In genomic region chr12:70645494-70646317, GRCh38 we compare ENCODE assay signal across 1 cellular context.
TF ChIP-seq lines count a peak whose summit lies in the region.

No MANE protein-coding gene starts in this region.

TF ChIP-seq in K562, 482 proteins besides CTCF, POLR2A, EP300 and RAD21 (continued from another document and continues in another):
- TF ChIP-seq, protein P1, sequence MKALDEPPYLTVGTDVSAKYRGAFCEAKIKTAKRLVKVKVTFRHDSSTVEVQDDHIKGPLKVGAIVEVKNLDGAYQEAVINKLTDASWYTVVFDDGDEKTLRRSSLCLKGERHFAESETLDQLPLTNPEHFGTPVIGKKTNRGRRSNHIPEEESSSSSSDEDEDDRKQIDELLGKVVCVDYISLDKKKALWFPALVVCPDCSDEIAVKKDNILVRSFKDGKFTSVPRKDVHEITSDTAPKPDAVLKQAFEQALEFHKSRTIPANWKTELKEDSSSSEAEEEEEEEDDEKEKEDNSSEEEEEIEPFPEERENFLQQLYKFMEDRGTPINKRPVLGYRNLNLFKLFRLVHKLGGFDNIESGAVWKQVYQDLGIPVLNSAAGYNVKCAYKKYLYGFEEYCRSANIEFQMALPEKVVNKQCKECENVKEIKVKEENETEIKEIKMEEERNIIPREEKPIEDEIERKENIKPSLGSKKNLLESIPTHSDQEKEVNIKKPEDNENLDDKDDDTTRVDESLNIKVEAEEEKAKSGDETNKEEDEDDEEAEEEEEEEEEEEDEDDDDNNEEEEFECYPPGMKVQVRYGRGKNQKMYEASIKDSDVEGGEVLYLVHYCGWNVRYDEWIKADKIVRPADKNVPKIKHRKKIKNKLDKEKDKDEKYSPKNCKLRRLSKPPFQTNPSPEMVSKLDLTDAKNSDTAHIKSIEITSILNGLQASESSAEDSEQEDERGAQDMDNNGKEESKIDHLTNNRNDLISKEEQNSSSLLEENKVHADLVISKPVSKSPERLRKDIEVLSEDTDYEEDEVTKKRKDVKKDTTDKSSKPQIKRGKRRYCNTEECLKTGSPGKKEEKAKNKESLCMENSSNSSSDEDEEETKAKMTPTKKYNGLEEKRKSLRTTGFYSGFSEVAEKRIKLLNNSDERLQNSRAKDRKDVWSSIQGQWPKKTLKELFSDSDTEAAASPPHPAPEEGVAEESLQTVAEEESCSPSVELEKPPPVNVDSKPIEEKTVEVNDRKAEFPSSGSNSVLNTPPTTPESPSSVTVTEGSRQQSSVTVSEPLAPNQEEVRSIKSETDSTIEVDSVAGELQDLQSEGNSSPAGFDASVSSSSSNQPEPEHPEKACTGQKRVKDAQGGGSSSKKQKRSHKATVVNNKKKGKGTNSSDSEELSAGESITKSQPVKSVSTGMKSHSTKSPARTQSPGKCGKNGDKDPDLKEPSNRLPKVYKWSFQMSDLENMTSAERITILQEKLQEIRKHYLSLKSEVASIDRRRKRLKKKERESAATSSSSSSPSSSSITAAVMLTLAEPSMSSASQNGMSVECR (CRISPR knock-in tag; IDR thresholded peaks at IDR 0.05) = no peak
- TF ChIP-seq RAD51 (IDR thresholded peaks at IDR 0.05; ENCODE audit: borderline replicate concordance, low read depth) (no peak), JUN (IDR thresholded peaks at IDR 0.05; ENCODE audit: borderline replicate concordance, low read depth, low read length) (peak; percentile 87), JUN (CRISPR knock-in tag; IDR thresholded peaks at IDR 0.05; ENCODE audit: borderline replicate concordance) (no peak), FOXP1 (CRISPR knock-in tag; IDR thresholded peaks at IDR 0.05) (no peak), HDAC1 (IDR thresholded peaks at IDR 0.05) (0 out of 4 replicates have a peak, but pooled peaks of 1 of the 2 experiments have one; percentile 1), ZNF146 (CRISPR knock-in tag; IDR thresholded peaks at IDR 0.05; ENCODE audit: unreplicated experiment) (no peak), LCOR (CRISPR knock-in tag; IDR thresholded peaks at IDR 0.05) (no peak), ZEB2 (IDR thresholded peaks at IDR 0.05) (peak; percentile 45; the same call in 1 of the 2 replicates), ZNF589 (CRISPR knock-in tag; IDR thresholded peaks at IDR 0.05; ENCODE audit: low read depth) (peak; percentile 62; the same call in 1 of the 2 replicates), RERE (CRISPR knock-in tag; IDR thresholded peaks at IDR 0.05; ENCODE audit: borderline replicate concordance) (no peak), RBM34 (IDR thresholded peaks at IDR 0.05; ENCODE audit: borderline replicate concordance, insufficient read depth, low read length) (no peak), HOXB6 (CRISPR knock-in tag; IDR thresholded peaks at IDR 0.05; ENCODE audit: borderline replicate concordance) (no peak), ETV5 (CRISPR knock-in tag; IDR thresholded peaks at IDR 0.05; ENCODE audit: low read depth) (peak; percentile 87), ESRRB (CRISPR knock-in tag; IDR thresholded peaks at IDR 0.05; ENCODE audit: borderline replicate concordance) (no peak), NR2C2 (CRISPR knock-in tag; IDR thresholded peaks at IDR 0.05) (no peak), NR2C2 (tag; IDR thresholded peaks at IDR 0.05) (peak; percentile 82), STAG1 (CRISPR knock-in tag; IDR thresholded peaks at IDR 0.05; ENCODE audit: borderline replicate concordance) (no peak), ZNF77 (CRISPR knock-in tag; IDR thresholded peaks at IDR 0.05) (no peak), HDAC6 (IDR thresholded peaks at IDR 0.05; ENCODE audit: low read depth, low read length) (no peak), MCM3 (IDR thresholded peaks at IDR 0.05) (no peak), ZBED1 (IDR thresholded peaks at IDR 0.05) (no peak), ZNF76 (CRISPR knock-in tag; IDR thresholded peaks at IDR 0.05; ENCODE audit: borderline replicate concordance) (0 out of 2 replicates have a peak, but pooled peaks have one; percentile 18), JUND (IDR thresholded peaks at IDR 0.05; ENCODE audit: borderline replicate concordance, low read depth, low read length) (peak; percentile 98), JUND (tag; IDR thresholded peaks at IDR 0.05; ENCODE audit: borderline replicate concordance, low read depth, low read length) (peak; percentile 97), KDM5B (IDR thresholded peaks at IDR 0.05; ENCODE audit: insufficient replicate concordance, low read depth, low read length) (no peak), ZNF41 (CRISPR knock-in tag; conservative IDR thresholded peaks at IDR 0.05) (0 out of 2 replicates have a peak, but pooled peaks have one; percentile 23), GTF3C2 (IDR thresholded peaks at IDR 0.05; ENCODE audit: borderline replicate concordance, extremely low read depth, insufficient read length) (no peak), NCOA4 (IDR thresholded peaks at IDR 0.05; ENCODE audit: partially characterized antibody) (no peak), XRCC5 (IDR thresholded peaks at IDR 0.05; ENCODE audit: low read depth, low read length) (no peak), FOSL1 (tag; conservative IDR thresholded peaks at IDR 0.05) (peak; percentile 97), ZBTB17 (CRISPR knock-in tag; IDR thresholded peaks at IDR 0.05) (no peak), HDAC8 (tag; IDR thresholded peaks at IDR 0.05) (no peak), ATF6 (CRISPR knock-in tag; IDR thresholded peaks at IDR 0.05) (no peak), GABPA (tag; conservative IDR thresholded peaks at IDR 0.05; ENCODE audit: low read depth) (peak; percentile 82), RBBP5 (IDR thresholded peaks at IDR 0.05; ENCODE audit: borderline replicate concordance, insufficient read depth, low read length, poor library complexity, severe bottlenecking) (peak; percentile 48), ZNF280A (IDR thresholded peaks at IDR 0.05; ENCODE audit: low read depth, partially characterized antibody) (no peak), HNRNPK (IDR thresholded peaks at IDR 0.05; ENCODE audit: low read depth, low read length, poor library complexity, severe bottlenecking) (no peak), HSF4 (CRISPR knock-in tag; IDR thresholded peaks at IDR 0.05; ENCODE audit: borderline replicate concordance) (no peak), PHF20 (IDR thresholded peaks at IDR 0.05; ENCODE audit: partially characterized antibody) (no peak), HNRNPH1 (optimal IDR thresholded peaks at IDR 0.05; ENCODE audit: low read depth, low read length) (no peak), ZNF561 (CRISPR knock-in tag; conservative IDR thresholded peaks at IDR 0.05) (no peak), BRF1 (IDR thresholded peaks at IDR 0.05; ENCODE audit: borderline replicate concordance, extremely low read depth, insufficient read length) (no peak), DMBX1 (CRISPR knock-in tag; IDR thresholded peaks at IDR 0.05; ENCODE audit: borderline replicate concordance) (peak; percentile 64; the same call in 1 of the 2 replicates), ZNF436 (CRISPR knock-in tag; IDR thresholded peaks at IDR 0.05) (no peak), TAF15 (IDR thresholded peaks at IDR 0.05; ENCODE audit: low read depth, low read length) (no peak)
- TF ChIP-seq, protein P2, sequence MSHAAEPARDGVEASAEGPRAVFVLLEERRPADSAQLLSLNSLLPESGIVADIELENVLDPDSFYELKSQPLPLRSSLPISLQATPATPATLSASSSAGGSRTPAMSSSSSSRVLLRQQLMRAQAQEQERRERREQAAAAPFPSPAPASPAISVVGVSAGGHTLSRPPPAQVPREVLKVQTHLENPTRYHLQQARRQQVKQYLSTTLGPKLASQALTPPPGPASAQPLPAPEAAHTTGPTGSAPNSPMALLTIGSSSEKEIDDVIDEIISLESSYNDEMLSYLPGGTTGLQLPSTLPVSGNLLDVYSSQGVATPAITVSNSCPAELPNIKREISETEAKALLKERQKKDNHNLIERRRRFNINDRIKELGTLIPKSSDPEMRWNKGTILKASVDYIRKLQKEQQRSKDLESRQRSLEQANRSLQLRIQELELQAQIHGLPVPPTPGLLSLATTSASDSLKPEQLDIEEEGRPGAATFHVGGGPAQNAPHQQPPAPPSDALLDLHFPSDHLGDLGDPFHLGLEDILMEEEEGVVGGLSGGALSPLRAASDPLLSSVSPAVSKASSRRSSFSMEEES (CRISPR knock-in tag; IDR thresholded peaks at IDR 0.05) = no peak
- TF ChIP-seq, protein P3, sequence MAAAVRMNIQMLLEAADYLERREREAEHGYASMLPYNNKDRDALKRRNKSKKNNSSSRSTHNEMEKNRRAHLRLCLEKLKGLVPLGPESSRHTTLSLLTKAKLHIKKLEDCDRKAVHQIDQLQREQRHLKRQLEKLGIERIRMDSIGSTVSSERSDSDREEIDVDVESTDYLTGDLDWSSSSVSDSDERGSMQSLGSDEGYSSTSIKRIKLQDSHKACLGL (CRISPR knock-in tag; IDR thresholded peaks at IDR 0.05; ENCODE audit: borderline replicate concordance, poor library complexity, severe bottlenecking) = no peak
